Comparison of ENCODE assay signal across 1 cellular context in the genomic region with DNA sequence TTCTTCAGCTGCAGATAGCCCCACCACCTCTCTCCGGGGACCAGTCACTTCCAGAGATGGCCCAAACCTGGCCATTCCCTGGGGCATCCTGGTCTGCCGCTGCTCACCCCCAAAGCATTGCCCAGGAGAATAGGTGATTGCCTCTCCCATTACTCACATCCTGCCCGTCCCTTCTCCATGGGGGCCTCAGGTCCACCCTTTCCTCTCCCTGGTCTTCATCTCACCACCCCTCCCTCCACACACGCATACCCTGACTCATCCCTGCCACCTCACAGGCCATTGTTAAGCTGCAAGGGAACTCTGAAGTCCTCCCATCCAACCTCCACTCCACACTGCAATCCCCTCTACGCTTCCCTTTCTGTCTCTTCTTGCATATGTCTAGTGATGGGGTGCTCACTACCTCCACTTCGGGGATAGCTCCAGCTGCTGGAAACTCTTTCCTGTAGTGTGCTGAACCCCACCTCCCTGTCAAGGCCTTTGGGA.
TF ChIP-seq lines count a peak whose summit lies in the region.

A gene with protein sequence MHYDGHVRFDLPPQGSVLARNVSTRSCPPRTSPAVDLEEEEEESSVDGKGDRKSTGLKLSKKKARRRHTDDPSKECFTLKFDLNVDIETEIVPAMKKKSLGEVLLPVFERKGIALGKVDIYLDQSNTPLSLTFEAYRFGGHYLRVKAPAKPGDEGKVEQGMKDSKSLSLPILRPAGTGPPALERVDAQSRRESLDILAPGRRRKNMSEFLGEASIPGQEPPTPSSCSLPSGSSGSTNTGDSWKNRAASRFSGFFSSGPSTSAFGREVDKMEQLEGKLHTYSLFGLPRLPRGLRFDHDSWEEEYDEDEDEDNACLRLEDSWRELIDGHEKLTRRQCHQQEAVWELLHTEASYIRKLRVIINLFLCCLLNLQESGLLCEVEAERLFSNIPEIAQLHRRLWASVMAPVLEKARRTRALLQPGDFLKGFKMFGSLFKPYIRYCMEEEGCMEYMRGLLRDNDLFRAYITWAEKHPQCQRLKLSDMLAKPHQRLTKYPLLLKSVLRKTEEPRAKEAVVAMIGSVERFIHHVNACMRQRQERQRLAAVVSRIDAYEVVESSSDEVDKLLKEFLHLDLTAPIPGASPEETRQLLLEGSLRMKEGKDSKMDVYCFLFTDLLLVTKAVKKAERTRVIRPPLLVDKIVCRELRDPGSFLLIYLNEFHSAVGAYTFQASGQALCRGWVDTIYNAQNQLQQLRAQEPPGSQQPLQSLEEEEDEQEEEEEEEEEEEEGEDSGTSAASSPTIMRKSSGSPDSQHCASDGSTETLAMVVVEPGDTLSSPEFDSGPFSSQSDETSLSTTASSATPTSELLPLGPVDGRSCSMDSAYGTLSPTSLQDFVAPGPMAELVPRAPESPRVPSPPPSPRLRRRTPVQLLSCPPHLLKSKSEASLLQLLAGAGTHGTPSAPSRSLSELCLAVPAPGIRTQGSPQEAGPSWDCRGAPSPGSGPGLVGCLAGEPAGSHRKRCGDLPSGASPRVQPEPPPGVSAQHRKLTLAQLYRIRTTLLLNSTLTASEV (minus strand): TSS at position 188 of the 483 bp plus-strand sequence. CDS start 14,096 bp downstream, outside the sequence.

TF ChIP-seq in SK-N-SH, 30 proteins besides CTCF, POLR2A, EP300 and RAD21 (continued from another document):
- TF ChIP-seq, protein P1, sequence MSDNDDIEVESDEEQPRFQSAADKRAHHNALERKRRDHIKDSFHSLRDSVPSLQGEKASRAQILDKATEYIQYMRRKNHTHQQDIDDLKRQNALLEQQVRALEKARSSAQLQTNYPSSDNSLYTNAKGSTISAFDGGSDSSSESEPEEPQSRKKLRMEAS (IDR thresholded peaks at IDR 0.05; ENCODE audit: low read depth), result no peak
- TF ChIP-seq JUND (IDR thresholded peaks at IDR 0.05), result no peak; the same call in 1 of the 2 replicates
- TF ChIP-seq, protein P2, sequence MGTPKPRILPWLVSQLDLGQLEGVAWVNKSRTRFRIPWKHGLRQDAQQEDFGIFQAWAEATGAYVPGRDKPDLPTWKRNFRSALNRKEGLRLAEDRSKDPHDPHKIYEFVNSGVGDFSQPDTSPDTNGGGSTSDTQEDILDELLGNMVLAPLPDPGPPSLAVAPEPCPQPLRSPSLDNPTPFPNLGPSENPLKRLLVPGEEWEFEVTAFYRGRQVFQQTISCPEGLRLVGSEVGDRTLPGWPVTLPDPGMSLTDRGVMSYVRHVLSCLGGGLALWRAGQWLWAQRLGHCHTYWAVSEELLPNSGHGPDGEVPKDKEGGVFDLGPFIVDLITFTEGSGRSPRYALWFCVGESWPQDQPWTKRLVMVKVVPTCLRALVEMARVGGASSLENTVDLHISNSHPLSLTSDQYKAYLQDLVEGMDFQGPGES (IDR thresholded peaks at IDR 0.05; ENCODE audit: low read depth, low read length), result no peak
- no peak for TF ChIP-seq SIN3A (IDR thresholded peaks at IDR 0.05; ENCODE audit: borderline replicate concordance, low read depth, low read length)
- TF ChIP-seq TCF12 (IDR thresholded peaks at IDR 0.05), result peak; percentile 10; the same call in 1 of the 2 replicates
- TF ChIP-seq POLR2AphosphoS5 (IDR thresholded peaks at IDR 0.05; ENCODE audit: low read depth, low read length), result peak; percentile 12; the same call in 1 of the 2 replicates
- TF ChIP-seq GATA2 (CRISPR knock-in tag; IDR thresholded peaks at IDR 0.05), result no peak
- TF ChIP-seq NRF1 (IDR thresholded peaks at IDR 0.05; ENCODE audit: low read depth, low read length), result no peak
- peak; percentile 64; the same call in 1 of the 2 replicates for TF ChIP-seq FOSL2 (IDR thresholded peaks at IDR 0.05; ENCODE audit: borderline replicate concordance, low read depth)
- TF ChIP-seq YY1 (IDR thresholded peaks at IDR 0.05; ENCODE audit: low read depth), result no peak
- TF ChIP-seq, protein P3, sequence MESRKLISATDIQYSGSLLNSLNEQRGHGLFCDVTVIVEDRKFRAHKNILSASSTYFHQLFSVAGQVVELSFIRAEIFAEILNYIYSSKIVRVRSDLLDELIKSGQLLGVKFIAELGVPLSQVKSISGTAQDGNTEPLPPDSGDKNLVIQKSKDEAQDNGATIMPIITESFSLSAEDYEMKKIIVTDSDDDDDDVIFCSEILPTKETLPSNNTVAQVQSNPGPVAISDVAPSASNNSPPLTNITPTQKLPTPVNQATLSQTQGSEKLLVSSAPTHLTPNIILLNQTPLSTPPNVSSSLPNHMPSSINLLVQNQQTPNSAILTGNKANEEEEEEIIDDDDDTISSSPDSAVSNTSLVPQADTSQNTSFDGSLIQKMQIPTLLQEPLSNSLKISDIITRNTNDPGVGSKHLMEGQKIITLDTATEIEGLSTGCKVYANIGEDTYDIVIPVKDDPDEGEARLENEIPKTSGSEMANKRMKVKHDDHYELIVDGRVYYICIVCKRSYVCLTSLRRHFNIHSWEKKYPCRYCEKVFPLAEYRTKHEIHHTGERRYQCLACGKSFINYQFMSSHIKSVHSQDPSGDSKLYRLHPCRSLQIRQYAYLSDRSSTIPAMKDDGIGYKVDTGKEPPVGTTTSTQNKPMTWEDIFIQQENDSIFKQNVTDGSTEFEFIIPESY (IDR thresholded peaks at IDR 0.05; ENCODE audit: borderline replicate concordance, low read depth), result no peak
- no peak for TF ChIP-seq MXI1 (IDR thresholded peaks at IDR 0.05; ENCODE audit: low read depth, low read length)
- no peak for TF ChIP-seq RFX5 (IDR thresholded peaks at IDR 0.05; ENCODE audit: low read length)
